In genomic region chr12:101859664-101860607, GRCh38 we compare ENCODE assay signal across 10 cellular contexts. TPM values are rescaled to one million over a fixed set of nuclear protein-coding genes. Genes with fewer than 3 reads are reported as not detected.
A peak's percentile ranks its signal among the peaks of the same experiment; 100 is the strongest.
DNase-seq lines count a peak whose midpoint lies in the region; ATAC-seq lines count a peak whose summit lies in the region.
"Had no signal": no experiment of that assay in that cellular context is flagged by ENCODE, and none has a peak within 500 bp of the region (broad histone marks: within the 10 kb centered on the region; RNA-seq: fewer than 3 reads in every experiment).

No MANE protein-coding gene starts in this region.

- no peaks in the 10 kb centered on the region for H3K79me2 ChIP-seq in mesendoderm (ENCODE audit: control insufficient read depth, insufficient read depth, low read length)

- H3K79me1 ChIP-seq in mesendoderm (ENCODE audit: low read length), result no peaks in the 10 kb centered on the region

- peaks cover 23% of the 10 kb centered on the region for H3K4me1 Mint-ChIP-seq in activated CD4-positive, alpha-beta memory T cell treated with anti-CD3 and anti-CD28 coated beads for 36 hours (ENCODE audit: low read depth)
- H3K4me1 Mint-ChIP-seq in activated CD4-positive, alpha-beta memory T cell treated with anti-CD3 and anti-CD28 coated beads, Interleukin-2, amount 10 ng/mL, durations not matched to agents 7 days and 5 days, result peaks cover 20% of the 10 kb centered on the region
- H3K4me1 Mint-ChIP-seq in stimulated activated naive B cell treated with anti-CD40 and anti-IgM and Interleukin-4, amounts not matched to agents 10 μg/mL and 1 μg/mL and 100 μg/mL, for 72 hours, result peaks cover 30 to 36% of the 10 kb centered on the region in 2 donors

- peaks cover 2% of the 10 kb centered on the region for H3K9me3 Mint-ChIP-seq in activated CD4-positive, alpha-beta memory T cell treated with anti-CD3 and anti-CD28 coated beads for 36 hours
- peaks cover 2% of the 10 kb centered on the region for H3K9me3 Mint-ChIP-seq in activated CD4-positive, alpha-beta memory T cell treated with anti-CD3 and anti-CD28 coated beads, Interleukin-2, amount 10 ng/mL, durations not matched to agents 7 days and 5 days
- H3K9me3 Mint-ChIP-seq in stimulated activated naive B cell treated with anti-CD40 and anti-IgM and Interleukin-4, amounts not matched to agents 10 μg/mL and 1 μg/mL and 100 μg/mL, for 72 hours, result peaks cover under 1 to 7% of the 10 kb centered on the region in 2 donors

- no peak overlapping the region for H3K23ac ChIP-seq in mesendoderm (ENCODE audit: low read length)

- H3K9ac ChIP-seq in mesendoderm (ENCODE audit: low read length), result no peak overlapping the region

- POLR2A ChIA-PET in activated CD4-positive, alpha-beta memory T cell treated with anti-CD3 and anti-CD28 coated beads for 36 hours (lab: Charles Lee), result no interaction called here
- POLR2A ChIA-PET in activated CD4-positive, alpha-beta memory T cell treated with anti-CD3 and anti-CD28 coated beads, Interleukin-2, amount 10 ng/mL, durations not matched to agents 7 days and 5 days (lab: Charles Lee), result no interaction called here

- CTCF ChIA-PET in activated CD4-positive, alpha-beta memory T cell treated with anti-CD3 and anti-CD28 coated beads for 36 hours (lab: Charles Lee), result interaction anchor here (1.8 to 2.3 kb wide), 2 partner anchors 20 to 29 kb away, joined by 6 to 8 read pairs; partner anchors contain the start of gene GNPTAB
- CTCF ChIA-PET in activated CD4-positive, alpha-beta memory T cell treated with anti-CD3 and anti-CD28 coated beads, Interleukin-2, amount 10 ng/mL, durations not matched to agents 7 days and 5 days (lab: Charles Lee), result interaction anchor here (1.0 to 1.1 kb wide), 2 partner anchors 19 to 86 kb away, joined by 3 read pairs; no protein-coding TSS in a partner anchor

- peak; percentile 70 to 71 for ATAC-seq in stimulated activated naive B cell treated with anti-CD40 and anti-IgM and Interleukin-4, amounts not matched to agents 10 μg/mL and 1 μg/mL and 100 μg/mL, for 72 hours (replicated peaks)

- no peak overlapping the region for H3K4me3 ChIP-seq in mesendoderm (ENCODE audit: low read length)

- H3K4ac ChIP-seq in mesendoderm (ENCODE audit: low read depth, low read length), result no peak overlapping the region

- H3K27ac ChIP-seq in mesendoderm (ENCODE audit: low read depth, low read length), result no peak overlapping the region

- no peak overlapping the region for H2AK5ac ChIP-seq in mesendoderm (ENCODE audit: low read length)

- no peak overlapping the region for H2BK5ac ChIP-seq in mesendoderm (ENCODE audit: low read length)

- H4K5ac ChIP-seq in mesendoderm (ENCODE audit: low read length), result no peak overlapping the region

- no peak overlapping the region for H3K18ac ChIP-seq in mesendoderm (ENCODE audit: low read length)

- H4K8ac ChIP-seq in mesendoderm (ENCODE audit: low read depth, low read length), result no peak overlapping the region

- H2BK120ac ChIP-seq in mesendoderm (ENCODE audit: low read depth, low read length), result no peak overlapping the region

- H3K4me1 ChIP-seq in mesendoderm (ENCODE audit: control insufficient read depth, low read depth, low read length), result no peaks in the 10 kb centered on the region

- peak overlapping the region; percentile 26 for H3K27ac Mint-ChIP-seq in activated CD4-positive, alpha-beta memory T cell treated with anti-CD3 and anti-CD28 coated beads for 36 hours
- no peak overlapping the region for H3K27ac Mint-ChIP-seq in activated CD4-positive, alpha-beta memory T cell treated with anti-CD3 and anti-CD28 coated beads, Interleukin-2, amount 10 ng/mL, durations not matched to agents 7 days and 5 days
- peak overlapping the region; percentile 85 for H3K27ac Mint-ChIP-seq in stimulated activated naive B cell treated with anti-CD40 and anti-IgM and Interleukin-4, amounts not matched to agents 10 μg/mL and 1 μg/mL and 100 μg/mL, for 72 hours
- H3K27ac Mint-ChIP-seq: immature natural killer cell had no signal

- peaks cover 1% of the 10 kb centered on the region for H3K36me3 Mint-ChIP-seq in activated CD4-positive, alpha-beta memory T cell treated with anti-CD3 and anti-CD28 coated beads for 36 hours
- H3K36me3 Mint-ChIP-seq in activated CD4-positive, alpha-beta memory T cell treated with anti-CD3 and anti-CD28 coated beads, Interleukin-2, amount 10 ng/mL, durations not matched to agents 7 days and 5 days (ENCODE audit: low read depth), result peaks cover 1% of the 10 kb centered on the region
- peaks cover 4 to 7% of the 10 kb centered on the region in 2 donors for H3K36me3 Mint-ChIP-seq in stimulated activated naive B cell treated with anti-CD40 and anti-IgM and Interleukin-4, amounts not matched to agents 10 μg/mL and 1 μg/mL and 100 μg/mL, for 72 hours
- H3K36me3 Mint-ChIP-seq: immature natural killer cell had no signal

- no peaks in the 10 kb centered on the region for H3K27me3 ChIP-seq in mesendoderm (ENCODE audit: insufficient read depth, low read length, poor library complexity)

- H3K36me3 ChIP-seq in mesendoderm (ENCODE audit: control insufficient read depth, insufficient read depth, low read length), result no peaks in the 10 kb centered on the region

- no peak overlapping the region for H3K4me2 ChIP-seq in mesendoderm (ENCODE audit: low read length)

- H3K27me3 Mint-ChIP-seq in activated CD4-positive, alpha-beta memory T cell treated with anti-CD3 and anti-CD28 coated beads for 36 hours, result peaks cover 3% of the 10 kb centered on the region
- H3K27me3 Mint-ChIP-seq in activated CD4-positive, alpha-beta memory T cell treated with anti-CD3 and anti-CD28 coated beads, Interleukin-2, amount 10 ng/mL, durations not matched to agents 7 days and 5 days, result no peaks in the 10 kb centered on the region
- peaks cover 2 to 3% of the 10 kb centered on the region in 2 donors for H3K27me3 Mint-ChIP-seq in stimulated activated naive B cell treated with anti-CD40 and anti-IgM and Interleukin-4, amounts not matched to agents 10 μg/mL and 1 μg/mL and 100 μg/mL, for 72 hours

- intact Hi-C loops in activated CD4-positive, alpha-beta memory T cell treated with anti-CD3 and anti-CD28 coated beads for 36 hours (cut with micrococcal nuclease), result loop anchor here (1.0 to 5.0 kb wide), 3 partner anchors 17 to 197 kb away; partner anchors contain the start of gene DRAM1

- no peak overlapping the region for H2BK15ac ChIP-seq in mesendoderm (replicated peaks; ENCODE audit: low read depth)

- H3K56ac ChIP-seq in mesendoderm (ENCODE audit: low read length), result no peak overlapping the region

- no peak for DNase-seq in activated CD4-positive, alpha-beta memory T cell treated with anti-CD3 and anti-CD28 coated beads for 36 hours
- no peak for DNase-seq in activated CD4-positive, alpha-beta memory T cell treated with anti-CD3 and anti-CD28 coated beads, Interleukin-2, amount 10 ng/mL, durations not matched to agents 7 days and 5 days
- peak; percentile 20 for DNase-seq in HCEC 1CT
- peak; percentile 38 for DNase-seq in NCI-H226
- DNase-seq in stimulated activated naive B cell treated with anti-CD40 and anti-IgM and Interleukin-4, amounts not matched to agents 10 μg/mL and 1 μg/mL and 100 μg/mL, for 72 hours, result no peak
- DNase-seq in mesendoderm, result no peak
- DNase-seq in HuH-7.5 (ENCODE audit: low spot score), result no peak
- no peak for DNase-seq in NCI-H1417 (lab: John Stamatoyannopoulos, UW)
- DNase-seq: immature natural killer cell, KG1 had no signal

- H3K4me3 Mint-ChIP-seq in activated CD4-positive, alpha-beta memory T cell treated with anti-CD3 and anti-CD28 coated beads for 36 hours, result no peak overlapping the region
- H3K4me3 Mint-ChIP-seq in activated CD4-positive, alpha-beta memory T cell treated with anti-CD3 and anti-CD28 coated beads, Interleukin-2, amount 10 ng/mL, durations not matched to agents 7 days and 5 days, result no peak overlapping the region
- H3K4me3 Mint-ChIP-seq in stimulated activated naive B cell treated with anti-CD40 and anti-IgM and Interleukin-4, amounts not matched to agents 10 μg/mL and 1 μg/mL and 100 μg/mL, for 72 hours, result peak overlapping the region in 1 of 2 donors; percentile 13
- H3K4me3 Mint-ChIP-seq: immature natural killer cell had no signal

RNA-seq across cellular contexts. Expression of gene DRAM1, which starts 17.4 kb away (rescaled TPM):
- 1 to 10 TPM; 2.6 to 2.8 TPM for total RNA-seq in activated CD4-positive, alpha-beta memory T cell treated with anti-CD3 and anti-CD28 coated beads for 36 hours
- 1 to 10 TPM; 4.0 TPM for total RNA-seq in activated CD4-positive, alpha-beta memory T cell treated with anti-CD3 and anti-CD28 coated beads, Interleukin-2, amount 10 ng/mL, durations not matched to agents 7 days and 5 days
- 3.0 TPM for polyA plus RNA-seq in mesendoderm (2013, experiment 1 of 2)
- polyA plus RNA-seq in mesendoderm (2013, experiment 2 of 2), result 3.1 TPM

RNA-seq across cellular contexts. Expression of gene GNPTAB, which starts 29.2 kb away (rescaled TPM):
- total RNA-seq in activated CD4-positive, alpha-beta memory T cell treated with anti-CD3 and anti-CD28 coated beads for 36 hours, result 10 to 100 TPM; 19.6 to 20.2 TPM
- total RNA-seq in activated CD4-positive, alpha-beta memory T cell treated with anti-CD3 and anti-CD28 coated beads, Interleukin-2, amount 10 ng/mL, durations not matched to agents 7 days and 5 days, result 10 to 100 TPM; 55.0 to 57.5 TPM
- 14.7 TPM for polyA plus RNA-seq in mesendoderm (2013, experiment 1 of 2)
- 15.2 TPM for polyA plus RNA-seq in mesendoderm (2013, experiment 2 of 2)

Comparison
In these comparisons a context has a peak if more than half of its experiments do, and no peak if none do; other contexts are left out.
1. DNase-seq: peak in HCEC 1CT (single experiment) and NCI-H226 (single experiment); none in activated CD4-positive, alpha-beta memory T cell treated with anti-CD3 and anti-CD28 coated beads for 36 hours (single experiment), activated CD4-positive, alpha-beta memory T cell treated with anti-CD3 and anti-CD28 coated beads, Interleukin-2, amount 10 ng/mL, durations not matched to agents 7 days and 5 days (single experiment), stimulated activated naive B cell treated with anti-CD40 and anti-IgM and Interleukin-4, amounts not matched to agents 10 μg/mL and 1 μg/mL and 100 μg/mL, for 72 hours (single experiment), mesendoderm (single experiment), HuH-7.5 (single experiment) and NCI-H1417 (0 of 3).